1 cellular context compared by ENCODE assay signal in genomic region chr2:84832772-84833461, GRCh38.
TF ChIP-seq lines count a peak whose summit lies in the region.

No MANE protein-coding gene starts in this region.

TF ChIP-seq in GM12878, 131 proteins besides CTCF, POLR2A, EP300 and RAD21 (continued from another document):
- TF ChIP-seq PRDM15 (CRISPR knock-in tag; IDR thresholded peaks at IDR 0.05) (no peak), TARDBP (IDR thresholded peaks at IDR 0.05; ENCODE audit: borderline replicate concordance) (no peak), PML (IDR thresholded peaks at IDR 0.05; ENCODE audit: low read length) (no peak), ZZZ3 (IDR thresholded peaks at IDR 0.05; ENCODE audit: control insufficient read depth, insufficient read length, low read depth) (no peak), ZSCAN29 (IDR thresholded peaks at IDR 0.05) (no peak), SIX5 (IDR thresholded peaks at IDR 0.05; ENCODE audit: low read depth, low read length, severe bottlenecking) (no peak), POU2F2 (IDR thresholded peaks at IDR 0.05; ENCODE audit: borderline replicate concordance, low read depth, low read length) (no peak), ZNF274 (IDR thresholded peaks at IDR 0.05; ENCODE audit: insufficient read depth, insufficient read length) (no peak), IKZF1 (conservative IDR thresholded peaks at IDR 0.05) (peak; percentile 79), SPI1 (IDR thresholded peaks at IDR 0.05; ENCODE audit: borderline replicate concordance, insufficient read depth, low read depth, low read length) (peak; percentile 10; the same call in 1 of the 2 replicates), RELA (IDR thresholded peaks at IDR 0.05; ENCODE audit: borderline replicate concordance, partially characterized antibody) (no peak), ZBTB4 (CRISPR knock-in tag; IDR thresholded peaks at IDR 0.05) (no peak), CHD4 (IDR thresholded peaks at IDR 0.05) (no peak), ZBTB33 (IDR thresholded peaks at IDR 0.05) (no peak), TBL1XR1 (IDR thresholded peaks at IDR 0.05; ENCODE audit: low read depth, low read length) (no peak), EED (IDR thresholded peaks at IDR 0.05; ENCODE audit: low read depth) (peak; percentile 32; the same call in 1 of the 2 replicates), ZNF622 (IDR thresholded peaks at IDR 0.05) (no peak), ATF2 (IDR thresholded peaks at IDR 0.05; ENCODE audit: low read length) (no peak), SUPT20H (IDR thresholded peaks at IDR 0.05; ENCODE audit: borderline replicate concordance, control insufficient read depth, low read depth, low read length) (no peak), NFIC (IDR thresholded peaks at IDR 0.05; ENCODE audit: low read depth, low read length) (no peak), IKZF2 (IDR thresholded peaks at IDR 0.05) (peak; percentile 56 to 68; a peak in 2 of 4 replicates), MEF2A (IDR thresholded peaks at IDR 0.05; ENCODE audit: insufficient read depth, low read depth, low read length) (no peak), ATF7 (IDR thresholded peaks at IDR 0.05; ENCODE audit: low read depth) (no peak; the same call in 1 of the 2 replicates), ZNF592 (IDR thresholded peaks at IDR 0.05) (no peak), NR2F1 (conservative IDR thresholded peaks at IDR 0.05) (peak; percentile 56), NR2C1 (IDR thresholded peaks at IDR 0.05) (no peak; the same call in 1 of the 2 replicates)
